ENCODE assay signal across 36 cellular contexts in genomic region chr1:117029690-117030089, GRCh38. TPM values are rescaled to one million over a fixed set of nuclear protein-coding genes. Genes with fewer than 3 reads are reported as not detected.
"Had no signal": no experiment of that assay in that cellular context is flagged by ENCODE, and none has a peak within 500 bp of the region (broad histone marks: within the 10 kb centered on the region; RNA-seq: fewer than 3 reads in every experiment).

No MANE protein-coding gene starts in this region.

- H3K27ac ChIP-seq: brain microvascular endothelial cell, coronary artery, epithelial cell of prostate, esophagus squamous epithelium, gastroesophageal sphincter, heart right ventricle, VCaP had no signal

- ATAC-seq: activated T-cell treated with anti-CD3 and anti-CD28 coated beads, Interleukin-2, amount 50 U/mL, for 72 hours; effector memory CD8-positive, alpha-beta T cell; gastroesophageal sphincter; heart right ventricle; T-helper 17 cell; WTC11 had no signal

- H3K27ac Mint-ChIP-seq: activated CD4-positive, alpha-beta memory T cell treated with anti-CD3 and anti-CD28 coated beads, Interleukin-2, amount 10 ng/mL, durations not matched to agents 7 days and 5 days; activated CD4-positive, alpha-beta T cell treated with anti-CD3 and anti-CD28 coated beads, Interleukin-2, amount 10 ng/mL, durations not matched to agents 7 days and 5 days; activated naive CD8-positive, alpha-beta T cell; activated T-cell treated with anti-CD3 and anti-CD28 coated beads, Interleukin-2, amount 50 U/mL, for 24 hours; dendritic cell treated with granulocyte-macrophage colony-stimulating factor and Interleukin-4, amounts not matched to agents 40 ng/mL and 50 ng/mL, for 4 days; T-helper 17 cell; T-helper 2 cell treated with Interferon-gamma antibody and Interleukin-4, amounts not matched to agents 5 μg/mL and 100 μg/mL, for 36 hours; WTC11 had no signal

- H3K27me3 ChIP-seq: brain microvascular endothelial cell, esophagus squamous epithelium, gastroesophageal sphincter, heart right ventricle had no signal

- DNase-seq: activated CD4-positive, alpha-beta memory T cell treated with anti-CD3 and anti-CD28 coated beads, Interleukin-2, amount 10 ng/mL, durations not matched to agents 7 days and 5 days; activated CD4-positive, alpha-beta T cell treated with anti-CD3 and anti-CD28 coated beads for 1 hour; activated CD4-positive, alpha-beta T cell treated with anti-CD3 and anti-CD28 coated beads for 4 hours; activated CD4-positive, alpha-beta T cell treated with anti-CD3 and anti-CD28 coated beads, Interleukin-2, amount 10 ng/mL, durations not matched to agents 7 days and 5 days; activated CD4-positive, alpha-beta T cell treated with anti-CD3 and anti-CD28 coated beads, Interleukin-2, amount 50 U/mL, for 4 hours; activated CD8-positive, alpha-beta memory T cell treated with anti-CD3 and anti-CD28 coated beads, Interleukin-2, amount 50 U/mL, for 48 hours; activated effector memory CD4-positive, alpha-beta T cell treated with Interleukin-2 at 50 U/mL for 16 hours; activated gamma-delta T cell treated with Interleukin-2 at 50 U/mL for 16 hours; activated naive CD4-positive, alpha-beta T cell treated with anti-CD3 and anti-CD28 coated beads, Interleukin-2, amount 50 U/mL, for 16 hours; activated naive CD4-positive, alpha-beta T cell treated with Interleukin-2 at 50 U/mL for 16 hours; activated T-cell treated with anti-CD3 and anti-CD28 coated beads for 4 hours; activated T-cell treated with anti-CD3 and anti-CD28 coated beads, Interleukin-2, amount 50 U/mL, for 24 hours; activated T-cell treated with anti-CD3 and anti-CD28 coated beads, Interleukin-2, amount 50 U/mL, for 72 hours; amniotic stem cell; anterior cingulate cortex; brain microvascular endothelial cell; effector CD4-positive, alpha-beta T cell; effector memory CD8-positive, alpha-beta T cell; esophagus squamous epithelium; foreskin melanocyte; heart right ventricle; T-helper 1 cell; T-helper 17 cell; T1000 had no signal

- H3K36me3 Mint-ChIP-seq: WTC11 had no signal

- H3K4me3 ChIP-seq: coronary artery, esophagus squamous epithelium, gastroesophageal sphincter, heart right ventricle had no signal

- H3K36me3 ChIP-seq: brain microvascular endothelial cell, esophagus squamous epithelium, gastroesophageal sphincter had no signal

- H3K27me3 Mint-ChIP-seq: activated CD4-positive, alpha-beta T cell treated with anti-CD3 and anti-CD28 coated beads, Interleukin-2, amount 10 ng/mL, durations not matched to agents 7 days and 5 days; activated naive CD8-positive, alpha-beta T cell; activated T-cell treated with anti-CD3 and anti-CD28 coated beads, Interleukin-2, amount 50 U/mL, for 24 hours; central memory CD8-positive, alpha-beta T cell had no signal

- H3K9me3 Mint-ChIP-seq: activated CD4-positive, alpha-beta memory T cell treated with anti-CD3 and anti-CD28 coated beads, Interleukin-2, amount 10 ng/mL, durations not matched to agents 7 days and 5 days; activated CD4-positive, alpha-beta T cell treated with anti-CD3 and anti-CD28 coated beads, Interleukin-2, amount 10 ng/mL, durations not matched to agents 7 days and 5 days; activated T-cell treated with anti-CD3 and anti-CD28 coated beads, Interleukin-2, amount 50 U/mL, for 24 hours; activated T-cell treated with anti-CD3 and anti-CD28 coated beads, Interleukin-2, amount 50 U/mL, for 72 hours; central memory CD8-positive, alpha-beta T cell; dendritic cell treated with granulocyte-macrophage colony-stimulating factor and Interleukin-4, amounts not matched to agents 40 ng/mL and 50 ng/mL, for 4 days; effector memory CD8-positive, alpha-beta T cell; T-helper 2 cell treated with Interferon-gamma antibody and Interleukin-4, amounts not matched to agents 5 μg/mL and 100 μg/mL, for 36 hours; WTC11 had no signal

- H3K4me1 ChIP-seq: esophagus squamous epithelium, gastroesophageal sphincter had no signal

- H3K9me3 ChIP-seq: esophagus squamous epithelium, gastroesophageal sphincter, heart right ventricle had no signal

- FAIRE-seq: astrocyte, bronchial epithelial cell had no signal

- H3K4me3 Mint-ChIP-seq: activated CD4-positive, alpha-beta memory T cell treated with anti-CD3 and anti-CD28 coated beads, Interleukin-2, amount 10 ng/mL, durations not matched to agents 7 days and 5 days; activated CD4-positive, alpha-beta T cell treated with anti-CD3 and anti-CD28 coated beads, Interleukin-2, amount 10 ng/mL, durations not matched to agents 7 days and 5 days; activated naive CD8-positive, alpha-beta T cell; activated T-cell treated with anti-CD3 and anti-CD28 coated beads, Interleukin-2, amount 50 U/mL, for 24 hours; central memory CD8-positive, alpha-beta T cell; dendritic cell treated with granulocyte-macrophage colony-stimulating factor and Interleukin-4, amounts not matched to agents 40 ng/mL and 50 ng/mL, for 4 days; effector memory CD8-positive, alpha-beta T cell; T-helper 17 cell; T-helper 2 cell treated with Interferon-gamma antibody and Interleukin-4, amounts not matched to agents 5 μg/mL and 100 μg/mL, for 36 hours; WTC11 had no signal

RNA-seq across cellular contexts. Expression of gene CD101, which starts 28.1 kb away (rescaled TPM):
- total RNA-seq: fibroblast of lung had no signal
- polyA plus RNA-seq: fibroblast of lung had no signal
